Comparison of ENCODE assay signal across 15 cellular contexts in the genomic region with DNA sequence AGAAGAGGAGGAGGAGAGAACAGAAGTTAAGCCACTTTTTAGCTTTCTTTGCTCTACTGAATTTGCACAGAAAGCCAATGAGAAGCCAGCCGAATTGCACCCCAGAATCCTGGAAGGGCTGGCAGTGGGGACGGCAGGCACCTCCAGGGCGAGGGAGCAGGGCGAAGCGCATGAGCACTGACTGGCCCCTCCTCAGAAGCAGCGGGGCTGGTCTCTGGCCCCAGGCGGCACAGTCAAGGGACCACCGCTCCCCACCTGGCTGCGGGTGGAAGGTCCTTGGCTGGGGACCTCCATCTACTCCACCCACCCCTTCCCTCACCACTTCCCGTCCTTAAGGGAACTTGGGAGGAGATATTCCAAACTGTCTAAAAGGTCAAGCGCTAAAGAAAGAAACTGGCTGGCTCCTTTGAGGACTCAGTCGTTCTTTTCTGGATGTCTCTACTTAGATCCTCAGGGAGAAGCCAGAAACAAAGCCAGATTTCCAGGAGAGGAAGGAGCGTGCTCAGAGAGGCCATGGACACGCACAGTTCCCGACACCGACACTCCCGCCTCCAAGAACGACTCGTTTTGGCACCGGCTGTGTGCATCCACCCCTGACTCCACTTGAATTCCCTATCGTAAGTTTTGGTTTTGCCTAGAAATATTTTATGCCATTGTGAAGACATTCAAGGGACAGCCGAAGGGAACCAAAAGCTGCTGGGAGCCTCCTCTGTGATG. TPM values are rescaled to one million over a fixed set of nuclear protein-coding genes. Genes with fewer than 3 reads are reported as not detected.
DNase-seq lines count a peak whose midpoint lies in the region; ATAC-seq and TF ChIP-seq lines count a peak whose summit lies in the region.
"Had no signal": no experiment of that assay in that cellular context is flagged by ENCODE, and none has a peak within 500 bp of the region (broad histone marks: within the 10 kb centered on the region; RNA-seq: fewer than 3 reads in every experiment).

No MANE protein-coding gene starts in this region.

- no peak overlapping the region for H2BK5ac ChIP-seq in neuronal stem cell (ENCODE audit: low read length)

- no peak for TF ChIP-seq POLR2A in suprapubic skin (IDR thresholded peaks at IDR 0.05)

- no peak overlapping the region for H3K23ac ChIP-seq in neuronal stem cell (ENCODE audit: low read depth, low read length, poor library complexity)

- peaks cover 3% of the 10 kb centered on the region for H3K9me3 Mint-ChIP-seq in endodermal cell
- peaks cover 0 to 3% (median 0%) of the 10 kb centered on the region in 6 donors for H3K9me3 Mint-ChIP-seq in immature natural killer cell

- no peak for TF ChIP-seq EP300 in suprapubic skin (IDR thresholded peaks at IDR 0.05)

- no peak overlapping the region for H2AFZ ChIP-seq in neuronal stem cell (ENCODE audit: low read length)

- no peak for TF ChIP-seq CTCF in endodermal cell (conservative IDR thresholded peaks at IDR 0.05)
- TF ChIP-seq CTCF in upper lobe of right lung (IDR thresholded peaks at IDR 0.05), result no peak
- no peak for TF ChIP-seq CTCF in suprapubic skin (IDR thresholded peaks at IDR 0.05)

- H3K9me3 ChIP-seq in BLaER1 treated with 17β-estradiol and CSF1 and Interleukin-3, amounts not matched to agents 10 nM and 100 nM (replicated peaks in 1 of 11), result peaks cover 0 to 7% (median 1%) of the 10 kb centered on the region in 11 experiments; a peak in 13 of 22 replicates
- H3K9me3 ChIP-seq in endodermal cell (ENCODE audit: control insufficient read depth, low read length), result peaks cover 8% of the 10 kb centered on the region
- no peaks in the 10 kb centered on the region for H3K9me3 ChIP-seq in neuronal stem cell (replicated peaks in 1 of 2; ENCODE audit: control insufficient read depth in 2 of 2, insufficient read depth in 1 of 2, low read depth in 1 of 2, low read length in 2 of 2)
- no peaks in the 10 kb centered on the region for H3K9me3 ChIP-seq in upper lobe of right lung
- no peaks in the 10 kb centered on the region for H3K9me3 ChIP-seq in suprapubic skin
- H3K9me3 ChIP-seq: A549, BE2C, Caco-2, HAP-1 had no signal

- ATAC-seq in upper lobe of right lung, result no peak
- ATAC-seq: A549 had no signal

- peak overlapping the region in 6 of 11 experiments; percentile 1 to 24 (median 20); a peak in 3 of 22 replicates for H3K4me2 ChIP-seq in BLaER1 treated with 17β-estradiol and CSF1 and Interleukin-3, amounts not matched to agents 10 nM and 100 nM
- H3K4me2 ChIP-seq in neuronal stem cell (ENCODE audit: insufficient read depth, low read length, poor library complexity, severe bottlenecking), result no peak overlapping the region
- H3K4me2 ChIP-seq: A549 had no signal

- H2BK120ac ChIP-seq in neuronal stem cell (ENCODE audit: low read depth, low read length), result peak overlapping the region; percentile 2

- no peak overlapping the region for H2BK12ac ChIP-seq in neuronal stem cell (ENCODE audit: low read length)

- H3K4me1 Mint-ChIP-seq in endodermal cell (peaks cover 2% of the 10 kb centered on the region), immature natural killer cell (no peaks in the 10 kb centered on the region)
- H3K4me1 Mint-ChIP-seq: CD8-positive, alpha-beta memory T cell had no signal

- H3K14ac ChIP-seq in neuronal stem cell (ENCODE audit: low read length), result no peak overlapping the region

- no peak overlapping the region for H3K4ac ChIP-seq in neuronal stem cell (ENCODE audit: low read length)

- no peak overlapping the region for H3K27ac ChIP-seq in BLaER1 treated with 17β-estradiol and CSF1 and Interleukin-3, amounts not matched to agents 10 nM and 100 nM
- H3K27ac ChIP-seq in endodermal cell (ENCODE audit: low read depth, low read length), result no peak overlapping the region
- no peak overlapping the region for H3K27ac ChIP-seq in neuronal stem cell (replicated peaks; ENCODE audit: low read length)
- no peak overlapping the region for H3K27ac ChIP-seq in upper lobe of right lung
- no peak overlapping the region for H3K27ac ChIP-seq in suprapubic skin
- H3K27ac ChIP-seq: A549 had no signal

- H2AK5ac ChIP-seq in neuronal stem cell (ENCODE audit: low read depth, low read length), result peak overlapping the region; percentile 58

- H3K27ac Mint-ChIP-seq in endodermal cell (no peak overlapping the region), immature natural killer cell (no peak overlapping the region)
- H3K27ac Mint-ChIP-seq: CD8-positive, alpha-beta memory T cell had no signal

- intact Hi-C loops in upper lobe of right lung (cut with DNase I), result no loop called here

- DNase-seq in endodermal cell (peak; percentile 42), neuronal stem cell (ENCODE audit: low spot score) (no peak), upper lobe of right lung (peak; percentile 40), SW480 (ENCODE audit: low spot score) (no peak), suprapubic skin (ENCODE audit: low spot score in 2 of 2) (no peak), immature natural killer cell (no peak)
- DNase-seq: BE2C; Caco-2; CD8-positive, alpha-beta memory T cell; DMS53; GF-D8 had no signal

- H4K8ac ChIP-seq in neuronal stem cell (ENCODE audit: low read depth, low read length), result no peak overlapping the region

- no peak overlapping the region for H4K91ac ChIP-seq in neuronal stem cell (ENCODE audit: low read depth, low read length, poor library complexity)

- H3K18ac ChIP-seq in neuronal stem cell (ENCODE audit: low read length), result peak overlapping the region; percentile 72

- H3K36me3 ChIP-seq in BLaER1 treated with 17β-estradiol and CSF1 and Interleukin-3, amounts not matched to agents 10 nM and 100 nM, result no peaks in the 10 kb centered on the region
- H3K36me3 ChIP-seq in endodermal cell (ENCODE audit: control insufficient read depth, insufficient read depth, low read length) (no peaks in the 10 kb centered on the region), neuronal stem cell (replicated peaks in 1 of 2; ENCODE audit: control insufficient read depth in 2 of 2, insufficient read depth in 2 of 2, low read length in 2 of 2) (no peaks in the 10 kb centered on the region), upper lobe of right lung (no peaks in the 10 kb centered on the region), suprapubic skin (no peaks in the 10 kb centered on the region)
- H3K36me3 ChIP-seq: BE2C, HAP-1 had no signal

- WGBS in endodermal cell (ENCODE audit: insufficient coverage in 1 of 2, insufficient read length in 1 of 2), 2 experiments, result 92 to 93% methylated on average over 13 to 22 of the region's 22 CpGs
- WGBS in neuronal stem cell (ENCODE audit: extremely low coverage in 2 of 2, insufficient read length in 2 of 2, insufficient replicate concordance in 1 of 2), 2 donors, result no CpG with 5 or more reads among the region's 22 CpGs
- WGBS in suprapubic skin, result 71% methylated on average over 19 of the region's 22 CpGs

- peaks cover 15 to 75% (median 54%) of the 10 kb centered on the region in 10 experiments for H3K4me1 ChIP-seq in BLaER1 treated with 17β-estradiol and CSF1 and Interleukin-3, amounts not matched to agents 10 nM and 100 nM
- H3K4me1 ChIP-seq in endodermal cell (ENCODE audit: control insufficient read depth, insufficient read depth, low read length), result no peaks in the 10 kb centered on the region
- peaks cover 2 to 21% of the 10 kb centered on the region in 2 donors for H3K4me1 ChIP-seq in neuronal stem cell (ENCODE audit: control insufficient read depth in 2 of 2, insufficient read depth in 1 of 2, low read depth in 1 of 2, low read length in 2 of 2)
- peaks cover 8% of the 10 kb centered on the region for H3K4me1 ChIP-seq in upper lobe of right lung
- H3K4me1 ChIP-seq in suprapubic skin, result peaks cover 11% of the 10 kb centered on the region
- H3K4me1 ChIP-seq: A549, Caco-2, HAP-1 had no signal

- no peak overlapping the region for H2BK15ac ChIP-seq in neuronal stem cell (ENCODE audit: low read length)

- H3K4me3 ChIP-seq in BLaER1 treated with 17β-estradiol and CSF1 and Interleukin-3, amounts not matched to agents 10 nM and 100 nM, result no peak overlapping the region
- H3K4me3 ChIP-seq in endodermal cell (ENCODE audit: low read length), result no peak overlapping the region
- H3K4me3 ChIP-seq in neuronal stem cell (ENCODE audit: low read length in 2 of 2), result no peak overlapping the region
- no peak overlapping the region for H3K4me3 ChIP-seq in upper lobe of right lung
- H3K4me3 ChIP-seq in suprapubic skin, result no peak overlapping the region
- H3K4me3 ChIP-seq: A549, HAP-1 had no signal

- no peaks in the 10 kb centered on the region for H4K20me1 ChIP-seq in BLaER1 treated with 17β-estradiol and CSF1 and Interleukin-3, amounts not matched to agents 10 nM and 100 nM

- no peak overlapping the region for H3K4me3 Mint-ChIP-seq in endodermal cell
- no peak overlapping the region for H3K4me3 Mint-ChIP-seq in immature natural killer cell
- H3K4me3 Mint-ChIP-seq: CD8-positive, alpha-beta memory T cell had no signal

- H3K27me3 Mint-ChIP-seq in endodermal cell (ENCODE audit: insufficient read depth), result peaks cover 10% of the 10 kb centered on the region
- peaks cover 0 to 12% (median 5%) of the 10 kb centered on the region in 3 donors for H3K27me3 Mint-ChIP-seq in immature natural killer cell (ENCODE audit: low read depth in 3 of 3)

- H3K79me1 ChIP-seq in neuronal stem cell (ENCODE audit: low read depth, low read length), result no peaks in the 10 kb centered on the region

- H3K9ac ChIP-seq in BLaER1 treated with 17β-estradiol and CSF1 and Interleukin-3, amounts not matched to agents 10 nM and 100 nM, result no peak overlapping the region
- no peak overlapping the region for H3K9ac ChIP-seq in endodermal cell (ENCODE audit: extremely low read depth, low read length, poor library complexity, severe bottlenecking)
- H3K9ac ChIP-seq in neuronal stem cell (ENCODE audit: low read depth, low read length, poor library complexity), result no peak overlapping the region

- H3K36me3 Mint-ChIP-seq in endodermal cell (ENCODE audit: low read depth) (no peaks in the 10 kb centered on the region), immature natural killer cell (no peaks in the 10 kb centered on the region)

- H3K27me3 ChIP-seq in BLaER1 treated with 17β-estradiol and CSF1 and Interleukin-3, amounts not matched to agents 10 nM and 100 nM, result 0 out of 22 replicates have a peak, but pooled peaks cover 0 to 4% (median 0%) of the 10 kb centered on the region in 11 experiments
- H3K27me3 ChIP-seq in endodermal cell (ENCODE audit: control insufficient read depth, insufficient read depth, low read length, poor library complexity, severe bottlenecking), result no peaks in the 10 kb centered on the region
- H3K27me3 ChIP-seq in neuronal stem cell (ENCODE audit: control insufficient read depth in 3 of 3, insufficient read depth in 3 of 3, low read depth in 1 of 3, low read length in 3 of 3), result peaks cover 0 to 18% (median 0%) of the 10 kb centered on the region in 3 experiments
- H3K27me3 ChIP-seq in upper lobe of right lung, result no peaks in the 10 kb centered on the region
- H3K27me3 ChIP-seq in suprapubic skin, result peaks cover 42% of the 10 kb centered on the region
- H3K27me3 ChIP-seq: BE2C had no signal

RNA-seq across cellular contexts. Expression of a gene that starts 59.6 kb away (rescaled TPM):
- total RNA-seq in endodermal cell, result 10 to 100 TPM; 40.0 to 64.9 TPM
- 137 TPM for polyA plus RNA-seq in endodermal cell (2013, experiment 1 of 2)
- polyA plus RNA-seq in endodermal cell (2013, experiment 2 of 2), result 115 TPM
- polyA plus RNA-seq in neuronal stem cell (2013, experiment 1 of 2), result 122 TPM
- polyA plus RNA-seq in neuronal stem cell (2013, experiment 2 of 2), result 121 TPM
- 6.1 TPM for total RNA-seq in upper lobe of right lung
- under 1 TPM in 2 of 4 donors, not detected in 2; 0.64 to 0.76 TPM for total RNA-seq in suprapubic skin
- not detected for polyA plus RNA-seq in immature natural killer cell
- total RNA-seq: Caco-2; CD8-positive, alpha-beta memory T cell; HT-29 had no signal

Comparison
In these comparisons a context has a peak if more than half of its experiments do, and no peak if none do; other contexts are left out.
1. DNase-seq: peak in endodermal cell (single experiment) and upper lobe of right lung (single experiment); none in neuronal stem cell (single experiment), SW480 (single experiment), suprapubic skin (0 of 2) and immature natural killer cell (0 of 3).